ENCODE assay signal across 18 cellular contexts in the genomic region with DNA sequence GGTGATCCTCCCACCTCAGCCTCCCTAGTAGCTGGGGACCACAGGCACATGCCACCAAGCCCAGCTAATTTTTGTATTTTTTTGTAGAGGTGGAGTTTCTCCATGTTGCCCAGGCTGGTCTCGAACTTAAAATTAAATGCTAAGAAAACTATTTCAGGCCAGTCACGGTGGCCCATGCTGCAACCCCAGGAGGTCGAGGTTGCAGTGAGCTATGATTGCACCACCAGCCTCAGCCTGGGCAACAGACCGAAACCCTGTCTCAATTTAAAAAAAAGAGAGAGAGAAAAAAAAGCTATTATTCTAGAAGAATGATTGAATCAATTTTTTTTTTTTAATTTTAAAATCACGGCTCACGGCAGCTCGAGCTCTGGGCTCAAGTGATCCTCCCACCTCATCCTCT. TPM values are rescaled to one million over a fixed set of nuclear protein-coding genes. Genes with fewer than 3 reads are reported as not detected.
"Had no signal": no experiment of that assay in that cellular context is flagged by ENCODE, and none has a peak within 500 bp of the region (broad histone marks: within the 10 kb centered on the region; RNA-seq: fewer than 3 reads in every experiment).

No MANE protein-coding gene starts in this region.

- DNase-seq: activated CD4-positive, alpha-beta T cell treated with anti-CD3 and anti-CD28 coated beads for 36 hours; activated CD4-positive, alpha-beta T cell treated with anti-CD3 and anti-CD28 coated beads, Interleukin-2, amount 50 U/mL, for 48 hours; activated CD8-positive, alpha-beta memory T cell treated with anti-CD3 and anti-CD28 coated beads, Interleukin-2, amount 10 ng/mL, durations not matched to agents 7 days and 5 days; activated naive CD8-positive, alpha-beta T cell treated with anti-CD3 and anti-CD28 coated beads for 36 hours; caudate nucleus; foreskin keratinocyte; mesendoderm; naive thymus-derived CD4-positive, alpha-beta T cell; ovary; sigmoid colon; stimulated activated naive B cell treated with anti-CD40 and anti-IgM and Interleukin-4, amounts not matched to agents 10 μg/mL and 1 μg/mL and 100 μg/mL, for 72 hours; upper lobe of right lung had no signal

- H3K36me3 Mint-ChIP-seq: activated CD8-positive, alpha-beta memory T cell treated with anti-CD3 and anti-CD28 coated beads, Interleukin-2, amount 10 ng/mL, durations not matched to agents 7 days and 5 days; activated naive CD8-positive, alpha-beta T cell treated with anti-CD3 and anti-CD28 coated beads for 36 hours; naive thymus-derived CD4-positive, alpha-beta T cell; stimulated activated naive B cell treated with anti-CD40 and anti-IgM and Interleukin-4, amounts not matched to agents 10 μg/mL and 1 μg/mL and 100 μg/mL, for 72 hours; WTC11 had no signal

- H3K4me3 ChIP-seq: body of pancreas, hepatocyte, ovary, sigmoid colon, thoracic aorta, upper lobe of right lung had no signal

- H3K27me3 Mint-ChIP-seq: stimulated activated naive B cell treated with anti-CD40 and anti-IgM and Interleukin-4, amounts not matched to agents 10 μg/mL and 1 μg/mL and 100 μg/mL, for 72 hours had no signal

- H3K9me3 Mint-ChIP-seq: activated naive CD8-positive, alpha-beta T cell treated with anti-CD3 and anti-CD28 coated beads for 36 hours; stimulated activated naive B cell treated with anti-CD40 and anti-IgM and Interleukin-4, amounts not matched to agents 10 μg/mL and 1 μg/mL and 100 μg/mL, for 72 hours; WTC11 had no signal

- H3K9me3 ChIP-seq: body of pancreas, ovary, sigmoid colon, thoracic aorta, upper lobe of right lung had no signal

- H3K36me3 ChIP-seq: ovary, sigmoid colon, thoracic aorta, upper lobe of right lung had no signal

- ATAC-seq: activated CD4-positive, alpha-beta T cell treated with anti-CD3 and anti-CD28 coated beads for 36 hours; activated CD8-positive, alpha-beta memory T cell treated with anti-CD3 and anti-CD28 coated beads, Interleukin-2, amount 10 ng/mL, durations not matched to agents 7 days and 5 days; body of pancreas; foreskin keratinocyte; naive thymus-derived CD4-positive, alpha-beta T cell; stimulated activated naive B cell treated with anti-CD40 and anti-IgM and Interleukin-4, amounts not matched to agents 10 μg/mL and 1 μg/mL and 100 μg/mL, for 72 hours; WTC11 had no signal

- H3K27ac ChIP-seq: body of pancreas, foreskin keratinocyte, hepatocyte, sigmoid colon, thoracic aorta, upper lobe of right lung had no signal

- H3K4me3 Mint-ChIP-seq: activated CD4-positive, alpha-beta T cell treated with anti-CD3 and anti-CD28 coated beads for 36 hours; activated CD8-positive, alpha-beta memory T cell treated with anti-CD3 and anti-CD28 coated beads, Interleukin-2, amount 10 ng/mL, durations not matched to agents 7 days and 5 days; activated naive CD8-positive, alpha-beta T cell treated with anti-CD3 and anti-CD28 coated beads for 36 hours; stimulated activated naive B cell treated with anti-CD40 and anti-IgM and Interleukin-4, amounts not matched to agents 10 μg/mL and 1 μg/mL and 100 μg/mL, for 72 hours; WTC11 had no signal

- H3K27me3 ChIP-seq: body of pancreas, hepatocyte, ovary had no signal

- H3K27ac Mint-ChIP-seq: activated CD8-positive, alpha-beta memory T cell treated with anti-CD3 and anti-CD28 coated beads, Interleukin-2, amount 10 ng/mL, durations not matched to agents 7 days and 5 days; activated naive CD8-positive, alpha-beta T cell treated with anti-CD3 and anti-CD28 coated beads for 36 hours had no signal

RNA-seq across cellular contexts. Expression of gene SLC51A, which starts 4.7 kb away (rescaled TPM):
- total RNA-seq: activated CD4-positive, alpha-beta T cell treated with anti-CD3 and anti-CD28 coated beads for 36 hours; activated CD8-positive, alpha-beta memory T cell treated with anti-CD3 and anti-CD28 coated beads, Interleukin-2, amount 10 ng/mL, durations not matched to agents 7 days and 5 days; activated naive CD8-positive, alpha-beta T cell treated with anti-CD3 and anti-CD28 coated beads for 36 hours; fibroblast of lung; foreskin keratinocyte; naive thymus-derived CD4-positive, alpha-beta T cell; sigmoid colon; thoracic aorta; upper lobe of right lung had no signal

RNA-seq across cellular contexts. Expression of gene ZDHHC19, which starts 9.8 kb away (rescaled TPM):
- total RNA-seq: activated CD4-positive, alpha-beta T cell treated with anti-CD3 and anti-CD28 coated beads for 36 hours; activated CD8-positive, alpha-beta memory T cell treated with anti-CD3 and anti-CD28 coated beads, Interleukin-2, amount 10 ng/mL, durations not matched to agents 7 days and 5 days; activated naive CD8-positive, alpha-beta T cell treated with anti-CD3 and anti-CD28 coated beads for 36 hours; body of pancreas; epithelial cell of proximal tubule; fibroblast of lung; foreskin keratinocyte; hepatocyte; upper lobe of right lung had no signal
